In the genomic region with DNA sequence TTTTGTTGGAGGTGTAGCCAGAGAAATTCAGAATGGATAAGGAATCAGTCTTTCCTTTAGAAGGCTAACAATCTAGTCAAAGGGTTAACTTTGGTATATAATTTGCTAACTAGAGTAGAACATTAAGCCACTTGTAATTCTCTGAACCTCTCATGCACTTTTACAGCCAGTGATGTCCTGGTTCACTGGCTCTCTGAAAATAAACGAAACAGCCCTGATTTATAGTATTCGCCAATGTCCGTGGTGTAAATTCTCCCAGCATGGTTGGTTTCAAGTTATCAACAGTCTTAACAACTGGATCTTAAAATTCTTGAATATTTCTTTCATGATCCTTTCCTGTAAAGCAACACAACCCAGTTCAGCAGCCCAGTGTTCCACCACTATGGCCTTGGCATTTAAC, we compare ENCODE assay signal across 23 cellular contexts.
"Had no signal": no experiment of that assay in that cellular context is flagged by ENCODE, and none has a peak within 500 bp of the region (broad histone marks: within the 10 kb centered on the region; RNA-seq: fewer than 3 reads in every experiment).

No MANE protein-coding gene starts in this region.

- H3K4me1 ChIP-seq: left ventricle myocardium inferior, spleen, tibial nerve, uterus had no signal

- ATAC-seq: left colon; natural killer cell; right cardiac atrium; sciatic nerve; stimulated activated memory B cell treated with anti-CD40 and anti-IgM and Interleukin-4, amounts not matched to agents 10 μg/mL and 1 μg/mL and 100 μg/mL, for 72 hours; stimulated activated naive CD8-positive, alpha-beta T cell treated with anti-CD3 and anti-CD28 coated beads, Interleukin-15, amount 100 ng/mL, for 72 hours had no signal

- H3K36me3 ChIP-seq: left ventricle myocardium inferior, ovary, spleen, tibial nerve, uterus had no signal

- H3K4me3 ChIP-seq: left ventricle myocardium inferior, lung, ovary, skin epidermis, spleen, tibial nerve, uterus had no signal

- DNase-seq: hypothalamus; immature natural killer cell; kidney; left colon; left ventricle myocardium inferior; mesendoderm; naive B cell; natural killer cell; ovary; retina; right cardiac atrium; spleen; stimulated activated CD4-positive, alpha-beta T cell treated with anti-CD3 and anti-CD28 coated beads, Interleukin-4, amount 100 ng/mL, for 4 hours; stimulated activated CD8-positive, alpha-beta memory T cell treated with anti-CD3 and anti-CD28 coated beads, Interleukin-4, amount 100 ng/mL, for 48 hours; stimulated activated naive CD4-positive, alpha-beta T cell treated with Interleukin-2 at 50 U/mL for 16 hours; stimulated activated naive CD8-positive, alpha-beta T cell treated with anti-CD3 and anti-CD28 coated beads, Interleukin-15, amount 100 ng/mL, for 72 hours; substantia nigra; uterus had no signal

- H3K27ac ChIP-seq: left ventricle myocardium inferior, ovary, skin epidermis, spleen, tibial nerve, uterus had no signal

- H3K27me3 ChIP-seq: ovary, spleen, tibial nerve, uterus had no signal

- H3K9me3 ChIP-seq: ovary, uterus had no signal
